In genomic region chr2:15563227-15564100, GRCh38 we compare ENCODE assay signal across 24 cellular contexts. TPM values are rescaled to one million over a fixed set of nuclear protein-coding genes. Genes with fewer than 3 reads are reported as not detected.
DNase-seq lines count a peak whose midpoint lies in the region; ATAC-seq and TF ChIP-seq lines count a peak whose summit lies in the region.
"Had no signal": no experiment of that assay in that cellular context is flagged by ENCODE, and none has a peak within 500 bp of the region (broad histone marks: within the 10 kb centered on the region; RNA-seq: fewer than 3 reads in every experiment).

No MANE protein-coding gene starts in this region.

- no peak for ATAC-seq in GM19328 (IDR thresholded peaks at IDR 0.05; ENCODE audit: unreplicated experiment)
- ATAC-seq: activated CD4-positive, alpha-beta T cell treated with anti-CD3 and anti-CD28 coated beads for 36 hours; gastroesophageal sphincter; stimulated activated naive CD8-positive, alpha-beta T cell treated with anti-CD3 and anti-CD28 coated beads, Interleukin-15, amount 100 ng/mL, for 72 hours had no signal

- peaks cover 7% of the 10 kb centered on the region for H3K27me3 Mint-ChIP-seq in activated CD4-positive, alpha-beta T cell treated with anti-CD3 and anti-CD28 coated beads, Interleukin-2, amount 10 ng/mL, durations not matched to agents 24 days and 14 days
- H3K27me3 Mint-ChIP-seq in activated T-helper 2 cell treated with anti-CD3 and anti-CD28 coated beads, Interferon-gamma antibody, Interleukin-2, Interleukin-4, amounts not matched to agents 10 μg/mL and 5 μg/mL and 100 μg/mL, durations not matched to agents 14 hours and 24 hours and 36 hours (ENCODE audit: low read depth), result peaks cover 14% of the 10 kb centered on the region
- peaks cover 5% of the 10 kb centered on the region for H3K27me3 Mint-ChIP-seq in nephron progenitor cell (ENCODE audit: low read depth, poor library complexity)
- H3K27me3 Mint-ChIP-seq: stimulated activated naive CD8-positive, alpha-beta T cell treated with anti-CD3 and anti-CD28 coated beads, Interleukin-15, amount 100 ng/mL, for 72 hours had no signal

- no peaks in the 10 kb centered on the region for H3K36me3 Mint-ChIP-seq in activated CD4-positive, alpha-beta T cell treated with anti-CD3 and anti-CD28 coated beads, Interleukin-2, amount 10 ng/mL, durations not matched to agents 24 days and 14 days (ENCODE audit: low read depth)
- H3K36me3 Mint-ChIP-seq in activated T-helper 2 cell treated with anti-CD3 and anti-CD28 coated beads, Interferon-gamma antibody, Interleukin-2, Interleukin-4, amounts not matched to agents 10 μg/mL and 5 μg/mL and 100 μg/mL, durations not matched to agents 14 hours and 24 hours and 36 hours (ENCODE audit: low read depth), result no peaks in the 10 kb centered on the region
- peaks cover 4% of the 10 kb centered on the region for H3K36me3 Mint-ChIP-seq in nephron progenitor cell (ENCODE audit: low read depth)
- H3K36me3 Mint-ChIP-seq: CD14-positive monocyte had no signal

- H3K9me3 Mint-ChIP-seq in activated CD4-positive, alpha-beta T cell treated with anti-CD3 and anti-CD28 coated beads, Interleukin-2, amount 10 ng/mL, durations not matched to agents 24 days and 14 days, result no peaks in the 10 kb centered on the region
- H3K9me3 Mint-ChIP-seq in activated T-helper 2 cell treated with anti-CD3 and anti-CD28 coated beads, Interferon-gamma antibody, Interleukin-2, Interleukin-4, amounts not matched to agents 10 μg/mL and 5 μg/mL and 100 μg/mL, durations not matched to agents 14 hours and 24 hours and 36 hours, result no peaks in the 10 kb centered on the region
- no peaks in the 10 kb centered on the region for H3K9me3 Mint-ChIP-seq in nephron progenitor cell

- H3K4me1 Mint-ChIP-seq in activated CD4-positive, alpha-beta T cell treated with anti-CD3 and anti-CD28 coated beads, Interleukin-2, amount 10 ng/mL, durations not matched to agents 24 days and 14 days, result peaks cover 27% of the 10 kb centered on the region
- H3K4me1 Mint-ChIP-seq in activated T-helper 2 cell treated with anti-CD3 and anti-CD28 coated beads, Interferon-gamma antibody, Interleukin-2, Interleukin-4, amounts not matched to agents 10 μg/mL and 5 μg/mL and 100 μg/mL, durations not matched to agents 14 hours and 24 hours and 36 hours (ENCODE audit: low read depth), result peaks cover 31% of the 10 kb centered on the region
- H3K4me1 Mint-ChIP-seq in nephron progenitor cell, result peaks cover 65% of the 10 kb centered on the region

- DNase-seq in activated CD4-positive, alpha-beta T cell treated with anti-CD3 and anti-CD28 coated beads, Interleukin-2, amount 10 ng/mL, durations not matched to agents 24 days and 14 days, result no peak
- no peak for DNase-seq in activated CD4-positive, alpha-beta T cell treated with anti-CD3 and anti-CD28 coated beads for 48 hours
- peak; percentile 100 for DNase-seq in NCI-H526 (lab: John Stamatoyannopoulos, UW)
- no peak for DNase-seq in activated T-helper 2 cell treated with anti-CD3 and anti-CD28 coated beads, Interferon-gamma antibody, Interleukin-2, Interleukin-4, amounts not matched to agents 10 μg/mL and 5 μg/mL and 100 μg/mL, durations not matched to agents 14 hours and 24 hours and 36 hours (ENCODE audit: low spot score)
- no peak for DNase-seq in nephron progenitor cell
- DNase-seq in SIG-M5 (lab: John Stamatoyannopoulos, UW), result no peak
- DNase-seq in COR-L47 (lab: John Stamatoyannopoulos, UW), result no peak
- DNase-seq: 8988T; activated CD4-positive, alpha-beta T cell treated with anti-CD3 and anti-CD28 coated beads for 36 hours; activated CD8-positive, alpha-beta memory T cell treated with anti-CD3 and anti-CD28 coated beads for 24 hours; activated naive CD4-positive, alpha-beta T cell treated with anti-CD3 and anti-CD28 coated beads, Interleukin-2, amount 50 U/mL, for 16 hours; activated T-cell treated with anti-CD3 and anti-CD28 coated beads, Interleukin-2, amount 50 U/mL, for 1 hour; aorta; caudate nucleus; IMR-90; mesenchymal stem cell; NCI-H1105; NCI-H2029; NCI-H524 treated with DMSO at 0.1 percent for 48 hours; Peyer's patch; stimulated activated naive CD8-positive, alpha-beta T cell treated with anti-CD3 and anti-CD28 coated beads, Interleukin-15, amount 100 ng/mL, for 72 hours had no signal

- no peak overlapping the region for H3K27ac Mint-ChIP-seq in activated CD4-positive, alpha-beta T cell treated with anti-CD3 and anti-CD28 coated beads, Interleukin-2, amount 10 ng/mL, durations not matched to agents 24 days and 14 days
- no peak overlapping the region for H3K27ac Mint-ChIP-seq in activated T-helper 2 cell treated with anti-CD3 and anti-CD28 coated beads, Interferon-gamma antibody, Interleukin-2, Interleukin-4, amounts not matched to agents 10 μg/mL and 5 μg/mL and 100 μg/mL, durations not matched to agents 14 hours and 24 hours and 36 hours
- H3K27ac Mint-ChIP-seq in nephron progenitor cell, result peak overlapping the region; percentile 94
- H3K27ac Mint-ChIP-seq: CD14-positive monocyte had no signal

- peak overlapping the region; percentile 17 for H3K4me3 Mint-ChIP-seq in activated CD4-positive, alpha-beta T cell treated with anti-CD3 and anti-CD28 coated beads, Interleukin-2, amount 10 ng/mL, durations not matched to agents 24 days and 14 days
- H3K4me3 Mint-ChIP-seq in activated T-helper 2 cell treated with anti-CD3 and anti-CD28 coated beads, Interferon-gamma antibody, Interleukin-2, Interleukin-4, amounts not matched to agents 10 μg/mL and 5 μg/mL and 100 μg/mL, durations not matched to agents 14 hours and 24 hours and 36 hours (ENCODE audit: low read depth), result peak overlapping the region; percentile 40
- no peak overlapping the region for H3K4me3 Mint-ChIP-seq in nephron progenitor cell

- intact Hi-C loops in activated CD4-positive, alpha-beta T cell treated with anti-CD3 and anti-CD28 coated beads, Interleukin-2, amount 10 ng/mL, durations not matched to agents 24 days and 14 days (cut with micrococcal nuclease), result loop anchor here (5.0 kb wide), 1 partner anchor 186 kb away; no protein-coding TSS in a partner anchor
- intact Hi-C loops in activated T-helper 2 cell treated with anti-CD3 and anti-CD28 coated beads, Interferon-gamma antibody, Interleukin-2, Interleukin-4, amounts not matched to agents 10 μg/mL and 5 μg/mL and 100 μg/mL, durations not matched to agents 14 hours and 24 hours and 36 hours (cut with micrococcal nuclease), result no loop called here

- TF ChIP-seq CTCF in nephron progenitor cell (IDR thresholded peaks at IDR 0.05), result no peak

RNA-seq across cellular contexts. Expression of gene NBAS, which starts 2.3 kb away (rescaled TPM):
- 37.4 and 38.5 TPM in 2 replicates for total RNA-seq in activated CD4-positive, alpha-beta T cell treated with anti-CD3 and anti-CD28 coated beads, Interleukin-2, amount 10 ng/mL, durations not matched to agents 24 days and 14 days
- 37.2 and 38.7 TPM in 2 replicates for total RNA-seq in activated T-helper 2 cell treated with anti-CD3 and anti-CD28 coated beads, Interferon-gamma antibody, Interleukin-2, Interleukin-4, amounts not matched to agents 10 μg/mL and 5 μg/mL and 100 μg/mL, durations not matched to agents 14 hours and 24 hours and 36 hours

RNA-seq across cellular contexts. Expression of gene DDX1, which starts 28.2 kb away (rescaled TPM):
- 116 TPM in 2 replicates for total RNA-seq in activated CD4-positive, alpha-beta T cell treated with anti-CD3 and anti-CD28 coated beads, Interleukin-2, amount 10 ng/mL, durations not matched to agents 24 days and 14 days
- 100.0 and 111 TPM in 2 replicates for total RNA-seq in activated T-helper 2 cell treated with anti-CD3 and anti-CD28 coated beads, Interferon-gamma antibody, Interleukin-2, Interleukin-4, amounts not matched to agents 10 μg/mL and 5 μg/mL and 100 μg/mL, durations not matched to agents 14 hours and 24 hours and 36 hours

Comparison
In these comparisons a context has a peak if more than half of its experiments do, and no peak if none do; other contexts are left out.
1. DNase-seq: peak in NCI-H526 (2 of 2); none in activated CD4-positive, alpha-beta T cell treated with anti-CD3 and anti-CD28 coated beads, Interleukin-2, amount 10 ng/mL, durations not matched to agents 24 days and 14 days (single experiment), activated CD4-positive, alpha-beta T cell treated with anti-CD3 and anti-CD28 coated beads for 48 hours (single experiment), activated T-helper 2 cell treated with anti-CD3 and anti-CD28 coated beads, Interferon-gamma antibody, Interleukin-2, Interleukin-4, amounts not matched to agents 10 μg/mL and 5 μg/mL and 100 μg/mL, durations not matched to agents 14 hours and 24 hours and 36 hours (single experiment), nephron progenitor cell (single experiment), SIG-M5 (single experiment) and COR-L47 (single experiment).